ENCODE assay signal across 1 cellular context in the genomic region with DNA sequence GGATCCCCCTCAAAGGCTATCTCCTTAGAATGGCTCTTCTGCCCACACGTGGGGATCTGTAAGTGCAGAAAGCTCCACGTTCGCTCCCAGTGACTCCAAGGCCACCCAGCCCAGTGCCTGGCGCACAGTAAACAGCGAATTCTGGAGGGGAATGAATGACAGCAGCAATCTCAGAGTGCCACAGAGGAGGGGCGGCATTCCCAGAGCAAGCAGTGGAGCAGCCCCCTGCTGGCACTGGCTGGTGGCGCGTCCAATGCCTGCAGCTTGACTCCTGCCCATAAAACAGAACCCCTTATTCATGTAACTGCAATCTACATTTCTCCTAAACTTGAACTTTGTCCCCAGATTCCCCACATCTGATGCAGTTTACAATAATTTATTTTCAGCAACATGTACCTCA.
TF ChIP-seq lines count a peak whose summit lies in the region.

No MANE protein-coding gene starts in this region.

TF ChIP-seq in K562, 482 proteins besides CTCF, POLR2A, EP300 and RAD21 (continued from another document):
- TF ChIP-seq, protein P1, sequence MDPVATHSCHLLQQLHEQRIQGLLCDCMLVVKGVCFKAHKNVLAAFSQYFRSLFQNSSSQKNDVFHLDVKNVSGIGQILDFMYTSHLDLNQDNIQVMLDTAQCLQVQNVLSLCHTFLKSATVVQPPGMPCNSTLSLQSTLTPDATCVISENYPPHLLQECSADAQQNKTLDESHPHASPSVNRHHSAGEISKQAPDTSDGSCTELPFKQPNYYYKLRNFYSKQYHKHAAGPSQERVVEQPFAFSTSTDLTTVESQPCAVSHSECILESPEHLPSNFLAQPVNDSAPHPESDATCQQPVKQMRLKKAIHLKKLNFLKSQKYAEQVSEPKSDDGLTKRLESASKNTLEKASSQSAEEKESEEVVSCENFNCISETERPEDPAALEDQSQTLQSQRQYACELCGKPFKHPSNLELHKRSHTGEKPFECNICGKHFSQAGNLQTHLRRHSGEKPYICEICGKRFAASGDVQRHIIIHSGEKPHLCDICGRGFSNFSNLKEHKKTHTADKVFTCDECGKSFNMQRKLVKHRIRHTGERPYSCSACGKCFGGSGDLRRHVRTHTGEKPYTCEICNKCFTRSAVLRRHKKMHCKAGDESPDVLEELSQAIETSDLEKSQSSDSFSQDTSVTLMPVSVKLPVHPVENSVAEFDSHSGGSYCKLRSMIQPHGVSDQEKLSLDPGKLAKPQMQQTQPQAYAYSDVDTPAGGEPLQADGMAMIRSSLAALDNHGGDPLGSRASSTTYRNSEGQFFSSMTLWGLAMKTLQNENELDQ (CRISPR knock-in tag; IDR thresholded peaks at IDR 0.05; ENCODE audit: borderline replicate concordance), result no peak
- TF ChIP-seq SAFB (IDR thresholded peaks at IDR 0.05; ENCODE audit: borderline replicate concordance, low read depth, low read length), result no peak
- TF ChIP-seq, protein P2, sequence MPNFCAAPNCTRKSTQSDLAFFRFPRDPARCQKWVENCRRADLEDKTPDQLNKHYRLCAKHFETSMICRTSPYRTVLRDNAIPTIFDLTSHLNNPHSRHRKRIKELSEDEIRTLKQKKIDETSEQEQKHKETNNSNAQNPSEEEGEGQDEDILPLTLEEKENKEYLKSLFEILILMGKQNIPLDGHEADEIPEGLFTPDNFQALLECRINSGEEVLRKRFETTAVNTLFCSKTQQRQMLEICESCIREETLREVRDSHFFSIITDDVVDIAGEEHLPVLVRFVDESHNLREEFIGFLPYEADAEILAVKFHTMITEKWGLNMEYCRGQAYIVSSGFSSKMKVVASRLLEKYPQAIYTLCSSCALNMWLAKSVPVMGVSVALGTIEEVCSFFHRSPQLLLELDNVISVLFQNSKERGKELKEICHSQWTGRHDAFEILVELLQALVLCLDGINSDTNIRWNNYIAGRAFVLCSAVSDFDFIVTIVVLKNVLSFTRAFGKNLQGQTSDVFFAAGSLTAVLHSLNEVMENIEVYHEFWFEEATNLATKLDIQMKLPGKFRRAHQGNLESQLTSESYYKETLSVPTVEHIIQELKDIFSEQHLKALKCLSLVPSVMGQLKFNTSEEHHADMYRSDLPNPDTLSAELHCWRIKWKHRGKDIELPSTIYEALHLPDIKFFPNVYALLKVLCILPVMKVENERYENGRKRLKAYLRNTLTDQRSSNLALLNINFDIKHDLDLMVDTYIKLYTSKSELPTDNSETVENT (CRISPR knock-in tag; IDR thresholded peaks at IDR 0.05), result no peak
- peak; percentile 58 for TF ChIP-seq BHLHE40 (IDR thresholded peaks at IDR 0.05; ENCODE audit: low read length)
- TF ChIP-seq NFIX (CRISPR knock-in tag; IDR thresholded peaks at IDR 0.05; ENCODE audit: low read depth), result no peak
- TF ChIP-seq, protein P3, sequence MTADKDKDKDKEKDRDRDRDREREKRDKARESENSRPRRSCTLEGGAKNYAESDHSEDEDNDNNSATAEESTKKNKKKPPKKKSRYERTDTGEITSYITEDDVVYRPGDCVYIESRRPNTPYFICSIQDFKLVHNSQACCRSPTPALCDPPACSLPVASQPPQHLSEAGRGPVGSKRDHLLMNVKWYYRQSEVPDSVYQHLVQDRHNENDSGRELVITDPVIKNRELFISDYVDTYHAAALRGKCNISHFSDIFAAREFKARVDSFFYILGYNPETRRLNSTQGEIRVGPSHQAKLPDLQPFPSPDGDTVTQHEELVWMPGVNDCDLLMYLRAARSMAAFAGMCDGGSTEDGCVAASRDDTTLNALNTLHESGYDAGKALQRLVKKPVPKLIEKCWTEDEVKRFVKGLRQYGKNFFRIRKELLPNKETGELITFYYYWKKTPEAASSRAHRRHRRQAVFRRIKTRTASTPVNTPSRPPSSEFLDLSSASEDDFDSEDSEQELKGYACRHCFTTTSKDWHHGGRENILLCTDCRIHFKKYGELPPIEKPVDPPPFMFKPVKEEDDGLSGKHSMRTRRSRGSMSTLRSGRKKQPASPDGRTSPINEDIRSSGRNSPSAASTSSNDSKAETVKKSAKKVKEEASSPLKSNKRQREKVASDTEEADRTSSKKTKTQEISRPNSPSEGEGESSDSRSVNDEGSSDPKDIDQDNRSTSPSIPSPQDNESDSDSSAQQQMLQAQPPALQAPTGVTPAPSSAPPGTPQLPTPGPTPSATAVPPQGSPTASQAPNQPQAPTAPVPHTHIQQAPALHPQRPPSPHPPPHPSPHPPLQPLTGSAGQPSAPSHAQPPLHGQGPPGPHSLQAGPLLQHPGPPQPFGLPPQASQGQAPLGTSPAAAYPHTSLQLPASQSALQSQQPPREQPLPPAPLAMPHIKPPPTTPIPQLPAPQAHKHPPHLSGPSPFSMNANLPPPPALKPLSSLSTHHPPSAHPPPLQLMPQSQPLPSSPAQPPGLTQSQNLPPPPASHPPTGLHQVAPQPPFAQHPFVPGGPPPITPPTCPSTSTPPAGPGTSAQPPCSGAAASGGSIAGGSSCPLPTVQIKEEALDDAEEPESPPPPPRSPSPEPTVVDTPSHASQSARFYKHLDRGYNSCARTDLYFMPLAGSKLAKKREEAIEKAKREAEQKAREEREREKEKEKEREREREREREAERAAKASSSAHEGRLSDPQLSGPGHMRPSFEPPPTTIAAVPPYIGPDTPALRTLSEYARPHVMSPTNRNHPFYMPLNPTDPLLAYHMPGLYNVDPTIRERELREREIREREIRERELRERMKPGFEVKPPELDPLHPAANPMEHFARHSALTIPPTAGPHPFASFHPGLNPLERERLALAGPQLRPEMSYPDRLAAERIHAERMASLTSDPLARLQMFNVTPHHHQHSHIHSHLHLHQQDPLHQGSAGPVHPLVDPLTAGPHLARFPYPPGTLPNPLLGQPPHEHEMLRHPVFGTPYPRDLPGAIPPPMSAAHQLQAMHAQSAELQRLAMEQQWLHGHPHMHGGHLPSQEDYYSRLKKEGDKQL (CRISPR knock-in tag; IDR thresholded peaks at IDR 0.05; ENCODE audit: borderline replicate concordance), result no peak
- no peak for TF ChIP-seq NCOA2 (IDR thresholded peaks at IDR 0.05; ENCODE audit: partially characterized antibody in 2 of 2)
- no peak for TF ChIP-seq CEBPB (tag; IDR thresholded peaks at IDR 0.05)
- TF ChIP-seq NRF1 (conservative IDR thresholded peaks at IDR 0.05 in 1 of 2, IDR thresholded peaks at IDR 0.05 in 1 of 2), result no peak
- TF ChIP-seq PYGO2 (tag; IDR thresholded peaks at IDR 0.05), result no peak
- no peak for TF ChIP-seq FOXA1 (IDR thresholded peaks at IDR 0.05; ENCODE audit: borderline replicate concordance)
- TF ChIP-seq, protein P4, sequence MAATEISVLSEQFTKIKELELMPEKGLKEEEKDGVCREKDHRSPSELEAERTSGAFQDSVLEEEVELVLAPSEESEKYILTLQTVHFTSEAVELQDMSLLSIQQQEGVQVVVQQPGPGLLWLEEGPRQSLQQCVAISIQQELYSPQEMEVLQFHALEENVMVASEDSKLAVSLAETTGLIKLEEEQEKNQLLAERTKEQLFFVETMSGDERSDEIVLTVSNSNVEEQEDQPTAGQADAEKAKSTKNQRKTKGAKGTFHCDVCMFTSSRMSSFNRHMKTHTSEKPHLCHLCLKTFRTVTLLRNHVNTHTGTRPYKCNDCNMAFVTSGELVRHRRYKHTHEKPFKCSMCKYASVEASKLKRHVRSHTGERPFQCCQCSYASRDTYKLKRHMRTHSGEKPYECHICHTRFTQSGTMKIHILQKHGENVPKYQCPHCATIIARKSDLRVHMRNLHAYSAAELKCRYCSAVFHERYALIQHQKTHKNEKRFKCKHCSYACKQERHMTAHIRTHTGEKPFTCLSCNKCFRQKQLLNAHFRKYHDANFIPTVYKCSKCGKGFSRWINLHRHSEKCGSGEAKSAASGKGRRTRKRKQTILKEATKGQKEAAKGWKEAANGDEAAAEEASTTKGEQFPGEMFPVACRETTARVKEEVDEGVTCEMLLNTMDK (IDR thresholded peaks at IDR 0.05; ENCODE audit: borderline replicate concordance, insufficient read depth, low read depth, low read length, poor library complexity, severe bottlenecking), result peak; percentile 44
- no peak for TF ChIP-seq TCF3 (CRISPR knock-in tag; IDR thresholded peaks at IDR 0.05)
- TF ChIP-seq, protein P5, sequence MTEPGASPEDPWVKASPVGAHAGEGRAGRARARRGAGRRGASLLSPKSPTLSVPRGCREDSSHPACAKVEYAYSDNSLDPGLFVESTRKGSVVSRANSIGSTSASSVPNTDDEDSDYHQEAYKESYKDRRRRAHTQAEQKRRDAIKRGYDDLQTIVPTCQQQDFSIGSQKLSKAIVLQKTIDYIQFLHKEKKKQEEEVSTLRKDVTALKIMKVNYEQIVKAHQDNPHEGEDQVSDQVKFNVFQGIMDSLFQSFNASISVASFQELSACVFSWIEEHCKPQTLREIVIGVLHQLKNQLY (CRISPR knock-in tag; conservative IDR thresholded peaks at IDR 0.05), result no peak
- no peak for TF ChIP-seq ZZZ3 (IDR thresholded peaks at IDR 0.05)
- no peak for TF ChIP-seq BDP1 (IDR thresholded peaks at IDR 0.05; ENCODE audit: insufficient read depth, insufficient read length)
TF ChIP-seq in K562: peak in this region for 2.
